In the genomic region with DNA sequence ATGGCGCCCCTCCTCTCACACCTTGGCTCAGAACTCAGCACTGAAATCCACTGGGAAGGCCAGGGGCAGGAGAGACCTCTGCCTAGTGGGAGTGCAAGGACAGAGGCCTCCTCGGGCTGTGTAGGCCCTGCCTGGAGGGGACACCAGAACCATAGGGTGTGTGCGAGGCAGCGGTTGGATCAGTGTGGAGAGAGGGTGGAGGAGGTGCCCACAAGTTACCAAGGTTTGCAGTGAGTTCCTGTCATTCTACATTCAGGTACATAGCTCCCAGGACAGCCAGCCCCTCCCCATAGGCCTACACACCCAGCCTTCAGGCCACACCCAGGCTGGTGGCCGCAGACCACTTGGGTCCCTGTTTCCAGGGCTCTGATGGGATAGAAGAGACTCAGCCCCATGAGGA, we compare ENCODE assay signal across 13 cellular contexts. TPM values are rescaled to one million over a fixed set of nuclear protein-coding genes. Genes with fewer than 3 reads are reported as not detected.
DNase-seq lines count a peak whose midpoint lies in the region; ATAC-seq and TF ChIP-seq lines count a peak whose summit lies in the region.
"Had no signal": no experiment of that assay in that cellular context is flagged by ENCODE, and none has a peak within 500 bp of the region (broad histone marks: within the 10 kb centered on the region; RNA-seq: fewer than 3 reads in every experiment).

No MANE protein-coding gene starts in this region.

- peaks cover 4% of the 10 kb centered on the region for H3K9me3 Mint-ChIP-seq in chondrocyte (ENCODE audit: low read depth)

- no peak overlapping the region for H3K4me3 Mint-ChIP-seq in chondrocyte (ENCODE audit: unreplicated experiment)

- TF ChIP-seq CTCF in chondrocyte (IDR thresholded peaks at IDR 0.05) (no peak), lower lobe of right lung (IDR thresholded peaks at IDR 0.05) (no peak), stomach (IDR thresholded peaks at IDR 0.05) (no peak)

- 42 to 92% (median 53%) methylated on average over 1 to 5 of the region's 5 CpGs for WGBS in stomach, 5 donors

- intact Hi-C loops in lower lobe of right lung (cut with DNase I) (no loop called here), stomach (cut with DNase I; ENCODE audit: low total_unique reads) (no loop called here)

- TF ChIP-seq EP300 in stomach (IDR thresholded peaks at IDR 0.05), result no peak

- peaks cover 44% of the 10 kb centered on the region for H3K4me1 Mint-ChIP-seq in chondrocyte (ENCODE audit: low read depth)

- no peaks in the 10 kb centered on the region for H3K27me3 Mint-ChIP-seq in chondrocyte (ENCODE audit: low read depth)

- H3K36me3 ChIP-seq in lower lobe of right lung (no peaks in the 10 kb centered on the region), stomach (no peaks in the 10 kb centered on the region)

- TF ChIP-seq POLR2A in stomach (IDR thresholded peaks at IDR 0.05), result no peak

- no peak for ATAC-seq in lower lobe of right lung
- ATAC-seq in HG03565 (IDR thresholded peaks at IDR 0.05; ENCODE audit: unreplicated experiment), result no peak
- ATAC-seq in GM18907 (IDR thresholded peaks at IDR 0.05; ENCODE audit: unreplicated experiment), result no peak

- H3K36me3 Mint-ChIP-seq in chondrocyte (ENCODE audit: low read depth), result no peaks in the 10 kb centered on the region

- H3K4me3 ChIP-seq in lower lobe of right lung (no peak overlapping the region), stomach (no peak overlapping the region)

- H3K4me1 ChIP-seq in lower lobe of right lung, result peaks cover 36% of the 10 kb centered on the region
- peaks cover 33 to 53% (median 46%) of the 10 kb centered on the region in 4 donors for H3K4me1 ChIP-seq in stomach
- H3K4me1 ChIP-seq: Caco-2 had no signal

- peak overlapping the region; percentile 96 for H3K27ac Mint-ChIP-seq in chondrocyte (ENCODE audit: unreplicated experiment)

- H3K27me3 ChIP-seq in lower lobe of right lung (ENCODE audit: low read depth) (no peaks in the 10 kb centered on the region), stomach (no peaks in the 10 kb centered on the region)

- DNase-seq in LoVo (ENCODE audit: low spot score) (peak; percentile 1), chondrocyte (ENCODE audit: low spot score) (peak; percentile 65), lower lobe of right lung (no peak), stomach (peak; percentile 27), GM19238 (ENCODE audit: insufficient read length, low spot score) (no peak), DMS 273 (lab: John Stamatoyannopoulos, UW; ENCODE audit: unreplicated experiment) (no peak)
- DNase-seq: mesendoderm; NCI-H2171 treated with DMSO at 0.1 percent for 48 hours; stimulated activated CD4-positive, alpha-beta T cell treated with anti-CD3 and anti-CD28 coated beads, Interleukin-1b, Interleukin-23, amount 100 ng/mL, for 48 hours had no signal

- no peaks in the 10 kb centered on the region for H3K9me3 ChIP-seq in lower lobe of right lung
- H3K9me3 ChIP-seq in stomach, result no peaks in the 10 kb centered on the region
- H3K9me3 ChIP-seq: Caco-2 had no signal

- H3K27ac ChIP-seq in lower lobe of right lung, result peak overlapping the region; percentile 73
- peak overlapping the region; percentile 52 to 95 (median 87) for H3K27ac ChIP-seq in stomach
- H3K27ac ChIP-seq: KMS-11 had no signal

RNA-seq across cellular contexts. Expression of a gene that starts 19.2 kb away (rescaled TPM):
- total RNA-seq in chondrocyte (158 to 184 TPM (median 162 TPM) in 3 replicates), lower lobe of right lung (32.0 TPM), stomach (100 to 1,000 TPM in 1 of 5 donors, 10 to 100 TPM in 4; 12.8 to 224 (median 63.9) TPM)
- 10 to 100 TPM; 20.1 to 54.6 (median 40.6) TPM for polyA plus RNA-seq in stomach

RNA-seq across cellular contexts. Expression of a gene that starts 57.3 kb away (rescaled TPM):
- total RNA-seq in chondrocyte, result 147 to 175 TPM (median 151 TPM) in 3 replicates
- total RNA-seq in lower lobe of right lung, result 165 TPM
- total RNA-seq in stomach, result 100 to 1,000 TPM in 3 of 5 donors, 10 to 100 TPM in 2; 85.0 to 415 (median 227) TPM
- polyA plus RNA-seq in stomach, result 10 to 100 TPM; 72.7 to 90.4 (median 83.5) TPM

Comparison
In these comparisons a context has a peak if more than half of its experiments do, and no peak if none do; other contexts are left out.
1. DNase-seq: peak in LoVo (single experiment), chondrocyte (single experiment) and stomach (single experiment); none in lower lobe of right lung (single experiment), GM19238 (single experiment) and DMS 273 (single experiment).